Comparison of ENCODE assay signal across 9 cellular contexts in the genomic region with DNA sequence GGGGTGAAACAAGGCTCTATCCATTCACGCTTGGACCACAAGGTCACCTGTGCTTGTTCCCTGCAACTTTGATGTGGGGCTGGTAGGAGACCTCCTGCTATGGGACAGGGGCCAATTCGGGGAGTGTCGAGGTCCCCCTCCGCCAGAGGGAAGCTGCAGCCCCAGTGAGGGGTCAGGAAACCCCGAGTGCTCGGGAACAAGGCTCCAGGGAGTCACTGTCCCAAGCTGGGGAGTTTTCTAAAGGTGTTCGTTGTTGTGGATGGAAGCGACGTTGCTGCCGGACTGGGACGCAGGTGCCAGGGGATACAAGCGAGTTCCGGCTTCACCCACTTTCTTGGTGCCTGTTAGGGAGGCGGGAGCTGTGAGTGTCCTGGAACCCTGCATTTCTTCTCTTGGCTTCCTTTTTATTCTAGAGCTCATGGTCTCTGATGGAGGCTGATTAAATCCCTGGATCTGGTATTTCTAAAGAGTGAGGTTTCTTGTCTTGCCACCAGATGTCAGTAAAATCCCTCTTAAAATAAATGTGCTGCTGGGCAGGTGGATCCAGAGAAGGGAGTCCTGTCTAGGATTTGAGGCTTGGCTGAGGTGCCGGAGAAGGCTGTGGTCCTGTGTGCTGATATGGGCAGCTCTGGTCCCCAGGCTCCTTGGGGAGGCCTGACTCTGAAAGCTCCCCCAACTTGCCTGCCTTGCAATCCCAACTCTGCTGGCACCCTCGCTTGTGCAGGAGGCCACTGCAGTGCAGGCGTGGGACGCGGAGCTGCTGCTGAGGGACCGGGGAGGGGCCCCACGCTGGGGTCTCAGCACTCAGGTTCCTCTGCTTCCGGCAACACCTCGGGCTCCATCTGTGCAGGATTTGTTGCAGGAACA.
A peak's percentile ranks its signal among the peaks of the same experiment; 100 is the strongest.
DNase-seq lines count a peak whose midpoint lies in the region; ATAC-seq and TF ChIP-seq lines count a peak whose summit lies in the region.
"Had no signal": no experiment of that assay in that cellular context is flagged by ENCODE, and none has a peak within 500 bp of the region (broad histone marks: within the 10 kb centered on the region; RNA-seq: fewer than 3 reads in every experiment).

No MANE protein-coding gene starts in this region.

- H3K9me3 Mint-ChIP-seq in activated CD4-positive, alpha-beta T cell treated with anti-CD3 and anti-CD28 coated beads, Interleukin-2, amount 10 ng/mL, durations not matched to agents 24 days and 14 days = no peaks in the 10 kb centered on the region

- H3K27me3 ChIP-seq in WERI-Rb-1 (ENCODE audit: insufficient read depth, low read depth, severe bottlenecking) = peaks cover 98% of the 10 kb centered on the region
- H3K27me3 ChIP-seq in heart right ventricle = peaks cover 0 to 29% (median 3%) of the 10 kb centered on the region in 7 donors
- H3K27me3 ChIP-seq in gastrocnemius medialis = peaks cover 0 to 8% (median 0%) of the 10 kb centered on the region in 3 donors
- H3K27me3 ChIP-seq: BLaER1 had no signal

- H3K4me3 ChIP-seq in WERI-Rb-1 (ENCODE audit: low read depth, low read length) (no peak overlapping the region), heart right ventricle (no peak overlapping the region), gastrocnemius medialis (no peak overlapping the region)
- H3K4me3 ChIP-seq: BLaER1 had no signal

- in situ Hi-C loops in gastrocnemius medialis (cut with MboI; ENCODE audit: low sequenced_read_pairs in 4 of 4) = loop anchor here (10.0 to 25.0 kb wide), 4 partner anchors 963 to 1138 kb away; no protein-coding TSS in a partner anchor

- H3K27ac ChIP-seq in WERI-Rb-1 = no peak overlapping the region
- H3K27ac ChIP-seq in heart right ventricle = no peak overlapping the region
- no peak overlapping the region for H3K27ac ChIP-seq in gastrocnemius medialis
- H3K27ac ChIP-seq: BLaER1 had no signal

- 62 to 66% methylated on average over 23 of the region's 23 CpGs for WGBS in heart right ventricle, 2 donors

- TF ChIP-seq CTCF in WERI-Rb-1 (IDR thresholded peaks at IDR 0.05; ENCODE audit: low read depth, low read length) (peak; percentile 59), heart right ventricle (IDR thresholded peaks at IDR 0.05) (peak; percentile 16 to 69 (median 58)), gastrocnemius medialis (IDR thresholded peaks at IDR 0.05 in 4 of 5, conservative IDR thresholded peaks at IDR 0.05 in 1 of 5) (peak in 4 of 5 experiments; percentile 33 to 52 (median 36))

- H3K36me3 ChIP-seq in WERI-Rb-1 = no peaks in the 10 kb centered on the region
- H3K36me3 ChIP-seq in heart right ventricle = no peaks in the 10 kb centered on the region
- H3K36me3 ChIP-seq in gastrocnemius medialis = no peaks in the 10 kb centered on the region
- H3K36me3 ChIP-seq: BLaER1 had no signal

- intact Hi-C loops in heart right ventricle (cut with DNase I) = loop anchor here in 9 of 10 donors (1.0 to 5.0 kb wide), 5 partner anchors 968 to 1133 kb away; no protein-coding TSS in a partner anchor
- intact Hi-C loops in gastrocnemius medialis (cut with DNase I; ENCODE audit: low total_unique reads) = loop anchor here (1.0 to 10.0 kb wide), 2 partner anchors 970 to 1132 kb away; no protein-coding TSS in a partner anchor
- intact Hi-C loops in activated CD4-positive, alpha-beta T cell treated with anti-CD3 and anti-CD28 coated beads, Interleukin-2, amount 10 ng/mL, durations not matched to agents 24 days and 14 days (cut with micrococcal nuclease) = loop anchor here (10.0 kb wide), 1 partner anchor 1130 kb away; no protein-coding TSS in a partner anchor

- peaks cover 2% of the 10 kb centered on the region for H3K9me3 ChIP-seq in WERI-Rb-1 (ENCODE audit: severe bottlenecking)
- no peaks in the 10 kb centered on the region for H3K9me3 ChIP-seq in heart right ventricle
- no peaks in the 10 kb centered on the region for H3K9me3 ChIP-seq in gastrocnemius medialis
- H3K9me3 ChIP-seq: BLaER1 had no signal

- H3K27me3 Mint-ChIP-seq in activated CD4-positive, alpha-beta T cell treated with anti-CD3 and anti-CD28 coated beads, Interleukin-2, amount 10 ng/mL, durations not matched to agents 24 days and 14 days = no peaks in the 10 kb centered on the region

- ATAC-seq in heart right ventricle = peak in 5 of 8 donors; percentile 19 to 72 (median 43)
- ATAC-seq in gastrocnemius medialis = peak in 1 of 2 donors; percentile 45

- H3K4me1 Mint-ChIP-seq in activated CD4-positive, alpha-beta T cell treated with anti-CD3 and anti-CD28 coated beads, Interleukin-2, amount 10 ng/mL, durations not matched to agents 24 days and 14 days = no peaks in the 10 kb centered on the region

- no peak overlapping the region for H3K4me3 Mint-ChIP-seq in activated CD4-positive, alpha-beta T cell treated with anti-CD3 and anti-CD28 coated beads, Interleukin-2, amount 10 ng/mL, durations not matched to agents 24 days and 14 days

- no peak for TF ChIP-seq POLR2A in gastrocnemius medialis (IDR thresholded peaks at IDR 0.05)

- H3K36me3 Mint-ChIP-seq in activated CD4-positive, alpha-beta T cell treated with anti-CD3 and anti-CD28 coated beads, Interleukin-2, amount 10 ng/mL, durations not matched to agents 24 days and 14 days (ENCODE audit: low read depth) = no peaks in the 10 kb centered on the region

- no peaks in the 10 kb centered on the region for H3K4me1 ChIP-seq in heart right ventricle
- no peaks in the 10 kb centered on the region for H3K4me1 ChIP-seq in gastrocnemius medialis

- no peak overlapping the region for H3K27ac Mint-ChIP-seq in activated CD4-positive, alpha-beta T cell treated with anti-CD3 and anti-CD28 coated beads, Interleukin-2, amount 10 ng/mL, durations not matched to agents 24 days and 14 days

- DNase-seq in DMS53 (lab: John Stamatoyannopoulos, UW) (peak; percentile 42), DMS53 treated with DMSO at 0.1 percent for 48 hours (lab: John Stamatoyannopoulos, UW; ENCODE audit: unreplicated experiment) (no peak), NCI-H146 (lab: John Stamatoyannopoulos, UW) (peak; percentile 90), WERI-Rb-1 (peak; percentile 39), heart right ventricle (no peak), gastrocnemius medialis (no peak)
- no peak for DNase-seq in stimulated activated CD4-positive, alpha-beta T cell treated with anti-CD3 and anti-CD28 coated beads, Interleukin-12 subunit alpha, Interleukin-12 subunit beta, amount 100 ng/mL, for 4 hours
- DNase-seq in activated CD4-positive, alpha-beta T cell treated with anti-CD3 and anti-CD28 coated beads, Interleukin-2, amount 10 ng/mL, durations not matched to agents 24 days and 14 days = no peak

Comparison
In these comparisons a context has a peak if more than half of its experiments do, and no peak if none do; other contexts are left out.
1. DNase-seq: peak in DMS53 (single experiment), NCI-H146 (single experiment) and WERI-Rb-1 (single experiment); none in DMS53 treated with DMSO at 0.1 percent for 48 hours (single experiment), heart right ventricle (0 of 2), gastrocnemius medialis (0 of 2), stimulated activated CD4-positive, alpha-beta T cell treated with anti-CD3 and anti-CD28 coated beads, Interleukin-12 subunit alpha, Interleukin-12 subunit beta, amount 100 ng/mL, for 4 hours (single experiment) and activated CD4-positive, alpha-beta T cell treated with anti-CD3 and anti-CD28 coated beads, Interleukin-2, amount 10 ng/mL, durations not matched to agents 24 days and 14 days (single experiment).
2. Peak in every context shown above with its lines, with median percentiles within 50 percentile points of each other: CTCF ChIP-seq.